ENCODE assay signal across 1 cellular context in the genomic region with DNA sequence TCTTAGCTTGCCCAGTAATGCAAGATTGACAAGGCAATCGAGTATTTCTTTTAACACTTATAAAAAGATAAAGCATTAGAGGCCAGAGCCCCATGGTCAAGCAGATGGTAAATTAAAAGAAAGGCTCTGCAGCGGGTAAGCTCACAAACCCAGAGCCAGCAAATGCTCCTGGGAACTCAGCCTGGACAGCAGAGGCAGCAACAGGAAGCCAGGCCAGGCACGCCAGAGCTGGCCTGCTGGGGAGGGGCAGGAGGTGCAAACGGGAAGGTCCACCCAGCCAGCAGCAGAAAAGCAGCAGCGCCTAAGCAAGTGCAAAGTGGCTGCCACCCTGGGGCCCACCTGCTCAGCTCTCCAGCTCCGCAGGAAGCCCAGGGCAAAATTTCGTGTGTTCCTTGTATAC.
TF ChIP-seq lines count a peak whose summit lies in the region.

No MANE protein-coding gene starts in this region.

TF ChIP-seq in endothelial cell of umbilical vein, 7 proteins besides CTCF, POLR2A, EP300 and RAD21:
- TF ChIP-seq POLR2AphosphoS5 (IDR thresholded peaks at IDR 0.05; ENCODE audit: insufficient read depth, low read depth, low read length), result no peak
- TF ChIP-seq EZH2 (IDR thresholded peaks at IDR 0.05; ENCODE audit: borderline replicate concordance, low read depth, low read length, severe bottlenecking), result no peak
- no peak for TF ChIP-seq GATA2 (IDR thresholded peaks at IDR 0.05; ENCODE audit: insufficient read depth, insufficient read length, low read depth, low read length)
